7 cellular contexts compared by ENCODE assay signal in genomic region chr12:122834921-122835692, GRCh38. TPM values are rescaled to one million over a fixed set of nuclear protein-coding genes. Genes with fewer than 3 reads are reported as not detected.
DNase-seq lines count a peak whose midpoint lies in the region; ATAC-seq and TF ChIP-seq lines count a peak whose summit lies in the region.

A gene with protein sequence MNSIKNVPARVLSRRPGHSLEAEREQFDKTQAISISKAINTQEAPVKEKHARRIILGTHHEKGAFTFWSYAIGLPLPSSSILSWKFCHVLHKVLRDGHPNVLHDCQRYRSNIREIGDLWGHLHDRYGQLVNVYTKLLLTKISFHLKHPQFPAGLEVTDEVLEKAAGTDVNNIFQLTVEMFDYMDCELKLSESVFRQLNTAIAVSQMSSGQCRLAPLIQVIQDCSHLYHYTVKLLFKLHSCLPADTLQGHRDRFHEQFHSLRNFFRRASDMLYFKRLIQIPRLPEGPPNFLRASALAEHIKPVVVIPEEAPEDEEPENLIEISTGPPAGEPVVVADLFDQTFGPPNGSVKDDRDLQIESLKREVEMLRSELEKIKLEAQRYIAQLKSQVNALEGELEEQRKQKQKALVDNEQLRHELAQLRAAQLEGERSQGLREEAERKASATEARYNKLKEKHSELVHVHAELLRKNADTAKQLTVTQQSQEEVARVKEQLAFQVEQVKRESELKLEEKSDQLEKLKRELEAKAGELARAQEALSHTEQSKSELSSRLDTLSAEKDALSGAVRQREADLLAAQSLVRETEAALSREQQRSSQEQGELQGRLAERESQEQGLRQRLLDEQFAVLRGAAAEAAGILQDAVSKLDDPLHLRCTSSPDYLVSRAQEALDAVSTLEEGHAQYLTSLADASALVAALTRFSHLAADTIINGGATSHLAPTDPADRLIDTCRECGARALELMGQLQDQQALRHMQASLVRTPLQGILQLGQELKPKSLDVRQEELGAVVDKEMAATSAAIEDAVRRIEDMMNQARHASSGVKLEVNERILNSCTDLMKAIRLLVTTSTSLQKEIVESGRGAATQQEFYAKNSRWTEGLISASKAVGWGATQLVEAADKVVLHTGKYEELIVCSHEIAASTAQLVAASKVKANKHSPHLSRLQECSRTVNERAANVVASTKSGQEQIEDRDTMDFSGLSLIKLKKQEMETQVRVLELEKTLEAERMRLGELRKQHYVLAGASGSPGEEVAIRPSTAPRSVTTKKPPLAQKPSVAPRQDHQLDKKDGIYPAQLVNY (plus strand): TSS chr12:122835457. CDS start chr12:122835551, 94 bp downstream.

- H3K4me1 ChIP-seq in endodermal cell (ENCODE audit: control insufficient read depth, insufficient read depth, low read length): peaks cover 3% of the 10 kb centered on the region

- H3K36me3 ChIP-seq in endodermal cell (ENCODE audit: control insufficient read depth, insufficient read depth, low read length): no peaks in the 10 kb centered on the region

- ATAC-seq in GM19035 (IDR thresholded peaks at IDR 0.05; ENCODE audit: unreplicated experiment): peak; percentile 49

- no peaks in the 10 kb centered on the region for H3K9me3 Mint-ChIP-seq in endodermal cell

- no peak for DNase-seq in LNCaP clone FGC (ENCODE audit: low read depth)
- peak in 2 of 3 experiments; percentile 27 to 32 for DNase-seq in activated CD8-positive, alpha-beta memory T cell treated with anti-CD3 and anti-CD28 coated beads for 48 hours (ENCODE audit: low read depth in 2 of 3, low spot score in 2 of 3)
- DNase-seq in endodermal cell: peak; percentile 89
- peak; percentile 48 for DNase-seq in mucosa of gallbladder (ENCODE audit: low spot score)
- DNase-seq in stimulated activated CD8-positive, alpha-beta memory T cell treated with anti-CD3 and anti-CD28 coated beads, Interleukin-4, amount 100 ng/mL, for 48 hours: peak; percentile 77
- DNase-seq in NCI-H1436 treated with DMSO at 0.1 percent for 48 hours (lab: John Stamatoyannopoulos, UW): no peak

- no peak for TF ChIP-seq CTCF in LNCaP clone FGC (IDR thresholded peaks at IDR 0.05; ENCODE audit: control insufficient read depth, extremely low read depth, insufficient read depth)
- TF ChIP-seq CTCF in endodermal cell (conservative IDR thresholded peaks at IDR 0.05): no peak

- peak within 1 kb of the TSS; percentile 85 for H3K27ac ChIP-seq in endodermal cell (ENCODE audit: low read depth, low read length)

- 0% methylated on average over 58 of the region's 76 CpGs; no CpG with 5 or more reads in 1 of the 2 experiments for WGBS in endodermal cell (ENCODE audit: insufficient coverage in 1 of 2, insufficient read length in 1 of 2), 2 experiments

- H3K27me3 ChIP-seq in endodermal cell (ENCODE audit: control insufficient read depth, insufficient read depth, low read length, poor library complexity, severe bottlenecking): peaks cover 16% of the 10 kb centered on the region

- H3K27ac Mint-ChIP-seq in endodermal cell: peak within 1 kb of the TSS; percentile 67

- peaks cover 44% of the 10 kb centered on the region for H3K27me3 Mint-ChIP-seq in endodermal cell (ENCODE audit: insufficient read depth)

- peak within 1 kb of the TSS; percentile 67 for H3K4me3 Mint-ChIP-seq in endodermal cell

- H3K9me3 ChIP-seq in endodermal cell (ENCODE audit: control insufficient read depth, low read length): no peaks in the 10 kb centered on the region

- H3K36me3 Mint-ChIP-seq in endodermal cell (ENCODE audit: low read depth): no peaks in the 10 kb centered on the region

- peaks cover 22% of the 10 kb centered on the region for H3K4me1 Mint-ChIP-seq in endodermal cell

- H3K9ac ChIP-seq in endodermal cell (ENCODE audit: extremely low read depth, low read length, poor library complexity, severe bottlenecking): peak within 1 kb of the TSS; percentile 13

- H3K4me3 ChIP-seq in LNCaP clone FGC (ENCODE audit: low read depth, low read length) (peak within 1 kb of the TSS; percentile 67), endodermal cell (ENCODE audit: low read length) (peak within 1 kb of the TSS; percentile 85)

RNA-seq across cellular contexts. Expression of the gene that starts here (rescaled TPM):
- total RNA-seq in endodermal cell (10 to 100 TPM; 24.5 to 24.9 TPM), mucosa of gallbladder (115 TPM)
- 22.0 TPM for polyA plus RNA-seq in endodermal cell (2013, experiment 1 of 2)
- 21.2 TPM for polyA plus RNA-seq in endodermal cell (2013, experiment 2 of 2)

Comparison
In these comparisons a context has a peak if more than half of its experiments do, and no peak if none do; other contexts are left out.
1. DNase-seq: peak in activated CD8-positive, alpha-beta memory T cell treated with anti-CD3 and anti-CD28 coated beads for 48 hours (2 of 3), endodermal cell (single experiment), mucosa of gallbladder (single experiment) and stimulated activated CD8-positive, alpha-beta memory T cell treated with anti-CD3 and anti-CD28 coated beads, Interleukin-4, amount 100 ng/mL, for 48 hours (single experiment); none in LNCaP clone FGC (single experiment) and NCI-H1436 treated with DMSO at 0.1 percent for 48 hours (single experiment).